Comparison of ENCODE assay signal across 28 cellular contexts in genomic region chr9:100466171-100466827, GRCh38. TPM values are rescaled to one million over a fixed set of nuclear protein-coding genes. Genes with fewer than 3 reads are reported as not detected.
DNase-seq lines count a peak whose midpoint lies in the region; ATAC-seq and TF ChIP-seq lines count a peak whose summit lies in the region.
"Had no signal": no experiment of that assay in that cellular context is flagged by ENCODE, and none has a peak within 500 bp of the region (broad histone marks: within the 10 kb centered on the region; RNA-seq: fewer than 3 reads in every experiment).

No MANE protein-coding gene starts in this region.

- no peak overlapping the region for H4K8ac ChIP-seq in neuronal stem cell (ENCODE audit: low read depth, low read length)

- no peak overlapping the region for H3K23ac ChIP-seq in neuronal stem cell (ENCODE audit: low read depth, low read length, poor library complexity)

- H3K9ac ChIP-seq in Karpas-422 (ENCODE audit: low read length) (no peak overlapping the region), neuronal stem cell (ENCODE audit: low read depth, low read length, poor library complexity) (no peak overlapping the region)

- H3K9me2 ChIP-seq in Karpas-422 (replicated peaks; ENCODE audit: insufficient read depth, low read length) = no peaks in the 10 kb centered on the region

- H3K27me3 ChIP-seq in left ventricle myocardium inferior (ENCODE audit: low read depth) = no peaks in the 10 kb centered on the region
- no peaks in the 10 kb centered on the region for H3K27me3 ChIP-seq in Karpas-422 (ENCODE audit: low read length)
- H3K27me3 ChIP-seq in neuronal stem cell (ENCODE audit: control insufficient read depth in 3 of 3, insufficient read depth in 3 of 3, low read depth in 1 of 3, low read length in 3 of 3) = no peaks in the 10 kb centered on the region
- H3K27me3 ChIP-seq: SJSA1, transverse colon had no signal

- no peak for TF ChIP-seq CTCF in left ventricle myocardium inferior (IDR thresholded peaks at IDR 0.05; ENCODE audit: borderline replicate concordance)

- intact Hi-C loops in Right ventricle myocardium inferior (cut with DNase I) (no loop called here), cardiac septum (cut with DNase I) (no loop called here), left ventricle myocardium inferior (cut with micrococcal nuclease) (no loop called here)

- H3K79me1 ChIP-seq in neuronal stem cell (ENCODE audit: low read depth, low read length) = no peaks in the 10 kb centered on the region

- no peak for TF ChIP-seq POLR2A in erythroblast (IDR thresholded peaks at IDR 0.05; ENCODE audit: low read length)

- DNase-seq in Right ventricle myocardium inferior (ENCODE audit: missing footprints) (no peak), cardiac septum (ENCODE audit: low spot score) (no peak), cerebellar cortex (ENCODE audit: low spot score) (peak; percentile 72), left ventricle myocardium inferior (no peak), Karpas-422 (no peak), neuronal stem cell (ENCODE audit: low spot score) (no peak), erythroblast (lab: John Stamatoyannopoulos, UW) (no peak)
- DNase-seq: activated CD8-positive, alpha-beta T cell treated with anti-CD3 and anti-CD28 coated beads for 36 hours; AML-193; CD8-positive, alpha-beta memory T cell; central memory CD4-positive, alpha-beta T cell; dermis blood vessel endothelial cell; DMS153; GOT3; HFFc6; IMR-90; mesendoderm; NCI-H1048; NCI-H1694; NCI-H510A treated with DMSO at 0.1 percent for 48 hours; T-helper 1 cell; transverse colon had no signal

- H3K36me3 ChIP-seq in left ventricle myocardium inferior (no peaks in the 10 kb centered on the region), Karpas-422 (ENCODE audit: insufficient read depth, low read length) (no peaks in the 10 kb centered on the region), neuronal stem cell (replicated peaks in 1 of 2; ENCODE audit: control insufficient read depth in 2 of 2, insufficient read depth in 2 of 2, low read length in 2 of 2) (no peaks in the 10 kb centered on the region)
- H3K36me3 ChIP-seq: neutrophil, SJSA1, transverse colon had no signal

- H3K79me2 ChIP-seq in Karpas-422 (ENCODE audit: low read length) = no peaks in the 10 kb centered on the region

- H2AK5ac ChIP-seq in neuronal stem cell (ENCODE audit: low read depth, low read length) = no peak overlapping the region

- no peak overlapping the region for H2BK5ac ChIP-seq in neuronal stem cell (ENCODE audit: low read length)

- no peaks in the 10 kb centered on the region for H3K9me3 ChIP-seq in left ventricle myocardium inferior (replicated peaks)
- no peaks in the 10 kb centered on the region for H3K9me3 ChIP-seq in Karpas-422 (ENCODE audit: low read length)
- no peaks in the 10 kb centered on the region for H3K9me3 ChIP-seq in neuronal stem cell (replicated peaks in 1 of 2; ENCODE audit: control insufficient read depth in 2 of 2, insufficient read depth in 1 of 2, low read depth in 1 of 2, low read length in 2 of 2)
- H3K9me3 ChIP-seq: neutrophil, SJSA1, transverse colon had no signal

- H3K18ac ChIP-seq in neuronal stem cell (ENCODE audit: low read length) = no peak overlapping the region

- H4K20me1 ChIP-seq in Karpas-422 (ENCODE audit: insufficient read depth, low read depth, low read length) = no peaks in the 10 kb centered on the region

- no peak overlapping the region for H2BK15ac ChIP-seq in neuronal stem cell (ENCODE audit: low read length)

- no peak overlapping the region for H3K4ac ChIP-seq in neuronal stem cell (ENCODE audit: low read length)

- H3K4me2 ChIP-seq in Karpas-422 (ENCODE audit: low read depth, low read length, poor library complexity, severe bottlenecking) (no peak overlapping the region), neuronal stem cell (ENCODE audit: insufficient read depth, low read length, poor library complexity, severe bottlenecking) (no peak overlapping the region)

- H3K27ac ChIP-seq in left ventricle myocardium inferior (replicated peaks) (peak overlapping the region; percentile 63), temporal lobe (ENCODE audit: low read depth, low read length) (peak overlapping the region; percentile 67), Karpas-422 (ENCODE audit: low read length) (no peak overlapping the region), neuronal stem cell (replicated peaks; ENCODE audit: low read length) (no peak overlapping the region)
- H3K27ac ChIP-seq: neutrophil, SJSA1, transverse colon had no signal

- no peak overlapping the region for H2BK120ac ChIP-seq in neuronal stem cell (ENCODE audit: low read depth, low read length)

- H3K4me3 ChIP-seq in left ventricle myocardium inferior (no peak overlapping the region), Karpas-422 (ENCODE audit: low read length) (no peak overlapping the region), neuronal stem cell (ENCODE audit: low read length in 2 of 2) (no peak overlapping the region)
- H3K4me3 ChIP-seq: SJSA1, transverse colon had no signal

- no CpG with 5 or more reads among the region's 2 CpGs for WGBS in neuronal stem cell (ENCODE audit: extremely low coverage in 2 of 2, insufficient read length in 2 of 2, insufficient replicate concordance in 1 of 2), 2 donors

- no peak overlapping the region for H3K14ac ChIP-seq in neuronal stem cell (ENCODE audit: low read length)

- no peak overlapping the region for H2BK12ac ChIP-seq in neuronal stem cell (ENCODE audit: low read length)

- H3K4me1 ChIP-seq in left ventricle myocardium inferior (peaks cover 12% of the 10 kb centered on the region), Karpas-422 (ENCODE audit: low read length) (no peaks in the 10 kb centered on the region), neuronal stem cell (ENCODE audit: control insufficient read depth in 2 of 2, insufficient read depth in 1 of 2, low read depth in 1 of 2, low read length in 2 of 2) (peaks cover 4% of the 10 kb centered on the region in 2 donors)
- H3K4me1 ChIP-seq: SJSA1, transverse colon had no signal

- peak; percentile 83 for ATAC-seq in Right ventricle myocardium inferior
- ATAC-seq: activated CD4-positive, CD25-positive, alpha-beta regulatory T cell treated with anti-CD3 and anti-CD28 coated beads, Interleukin-2, amount 50 U/mL, for 24 hours; activated CD8-positive, alpha-beta T cell treated with anti-CD3 and anti-CD28 coated beads for 36 hours; activated naive CD4-positive, alpha-beta T cell treated with anti-CD3 and anti-CD28 coated beads, Interleukin-2, amount 50 U/mL, for 72 hours had no signal

- no peak overlapping the region for H4K91ac ChIP-seq in neuronal stem cell (ENCODE audit: low read depth, low read length, poor library complexity)

- no peak overlapping the region for H2AFZ ChIP-seq in Karpas-422 (ENCODE audit: low read length)
- H2AFZ ChIP-seq in neuronal stem cell (ENCODE audit: low read length) = no peak overlapping the region

RNA-seq across cellular contexts. Expression of gene TMEFF1, which starts 6.7 kb away (rescaled TPM):
- total RNA-seq in Right ventricle myocardium inferior (0.14 TPM), cardiac septum (0.46 TPM), left ventricle myocardium inferior (not detected), temporal lobe (38.4 TPM)
- total RNA-seq in Karpas-422 (2014; rRNA removed; shearing (Covaris generic); ENCODE audit: low replicate concordance) = not detected in 2 replicates
- 27.7 TPM for polyA plus RNA-seq in neuronal stem cell (2013, experiment 1 of 2)
- 27.6 TPM for polyA plus RNA-seq in neuronal stem cell (2013, experiment 2 of 2)
- total RNA-seq: skeletal muscle tissue, transverse colon had no signal
- polyA plus RNA-seq: CD8-positive, alpha-beta memory T cell had no signal

RNA-seq across cellular contexts. Expression of gene MSANTD3, which starts 39.4 kb away (rescaled TPM):
- total RNA-seq in Right ventricle myocardium inferior = 18.6 TPM
- 32.3 TPM for total RNA-seq in cardiac septum
- total RNA-seq in left ventricle myocardium inferior = 19.8 TPM
- 47.7 TPM for total RNA-seq in temporal lobe
- total RNA-seq in Karpas-422 (2014; rRNA removed; shearing (Covaris generic); ENCODE audit: low replicate concordance) = 36.4 and 41.3 TPM in 2 replicates
- polyA plus RNA-seq in neuronal stem cell (2013, experiment 1 of 2) = 42.3 TPM
- 43.4 TPM for polyA plus RNA-seq in neuronal stem cell (2013, experiment 2 of 2)

Comparison
In these comparisons a context has a peak if more than half of its experiments do, and no peak if none do; other contexts are left out.
1. H3K27ac ChIP-seq: peak in left ventricle myocardium inferior (single experiment) and temporal lobe (single experiment); none in Karpas-422 (single experiment) and neuronal stem cell (single experiment).
2. RNA of gene TMEFF1, which starts 6.7 kb away (total RNA-seq): 38.4 TPM in temporal lobe (single experiment); 0.46 TPM in cardiac septum (single experiment), 0.14 TPM in Right ventricle myocardium inferior (single experiment), not detected in left ventricle myocardium inferior (single experiment) and not detected in Karpas-422; every median in the first group is over 10 times any median in the second.